14 cellular contexts compared by ENCODE assay signal in the genomic region with DNA sequence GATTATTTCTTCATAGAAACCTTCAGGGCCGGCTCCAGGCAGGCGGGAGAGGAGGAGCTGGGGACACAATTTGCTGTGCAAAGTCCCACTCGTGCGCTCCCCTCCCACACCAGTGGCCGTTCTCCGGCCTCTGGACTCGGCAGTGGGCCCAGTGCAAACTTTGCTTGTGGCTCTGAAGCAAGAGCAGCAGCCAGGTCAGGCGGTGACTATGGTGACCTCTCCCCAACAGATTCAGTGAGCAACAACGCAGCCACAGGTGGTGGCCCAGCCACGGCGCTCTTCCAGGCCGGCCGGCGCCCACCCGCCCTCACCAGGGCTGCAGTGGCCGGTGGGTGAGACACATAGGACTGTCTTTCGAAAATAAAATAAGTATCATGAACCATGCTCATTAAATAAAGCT. TPM values are rescaled to one million over a fixed set of nuclear protein-coding genes. Genes with fewer than 3 reads are reported as not detected.
DNase-seq lines count a peak whose midpoint lies in the region; ATAC-seq, FAIRE-seq and TF ChIP-seq lines count a peak whose summit lies in the region.
"Had no signal": no experiment of that assay in that cellular context is flagged by ENCODE, and none has a peak within 500 bp of the region (broad histone marks: within the 10 kb centered on the region; RNA-seq: fewer than 3 reads in every experiment).

No MANE protein-coding gene starts in this region.

- H3K4me1 ChIP-seq in CD8-positive, alpha-beta T cell (ENCODE audit: insufficient read depth, low read length): peaks cover 14% of the 10 kb centered on the region
- H3K4me1 ChIP-seq in GM12878 (ENCODE audit: control insufficient read depth, insufficient read depth, low read length) (peaks cover 10% of the 10 kb centered on the region), left ventricle myocardium inferior (peaks cover 96% of the 10 kb centered on the region), neutrophil (ENCODE audit: control insufficient read depth in 1 of 2, insufficient read depth in 1 of 2, low read depth in 1 of 2, low read length in 1 of 2) (peaks cover 22 to 24% of the 10 kb centered on the region in 2 experiments)

- H3K9ac ChIP-seq in GM12878 (ENCODE audit: control insufficient read depth, insufficient read depth, low read length): no peak overlapping the region

- H3K9me3 ChIP-seq in CD8-positive, alpha-beta T cell (ENCODE audit: low read length): no peaks in the 10 kb centered on the region
- H3K9me3 ChIP-seq in GM12878 (replicated peaks; ENCODE audit: control insufficient read depth, insufficient read depth, low read length) (no peaks in the 10 kb centered on the region), left ventricle myocardium inferior (replicated peaks) (no peaks in the 10 kb centered on the region), neutrophil (no peaks in the 10 kb centered on the region)
- H3K9me3 ChIP-seq: gastrocnemius medialis had no signal

- TF ChIP-seq POLR2A in GM12878 (IDR thresholded peaks at IDR 0.05; ENCODE audit: low read depth, low read length): no peak

- POLR2A ChIA-PET in CD8-positive, alpha-beta T cell (lab: Charles Lee): no interaction called here
- POLR2A ChIA-PET in GM12878 (lab: Charles Lee): no interaction called here

- in situ Hi-C loops in GM12878 (cut with MboI): loop anchor here (25.0 kb wide), 1 partner anchor 371 kb away; a partner anchor contains a TSS

- TSS peak; percentile 45 for BruUV-seq in GM12878 (replicated peaks; lab: Mats Ljungman, UMichigan)

- H3K27ac Mint-ChIP-seq in CD8-positive, alpha-beta T cell: peak overlapping the region; percentile 57

- SMC1A ChIA-PET in GM12878 (lab: Charles Lee; ENCODE audit: uncharacterized antibody, unreplicated experiment): no interaction called here

- no peak overlapping the region for H2AFZ ChIP-seq in GM12878 (ENCODE audit: control insufficient read depth, low read depth, low read length)

- H3K27me3 Mint-ChIP-seq in CD8-positive, alpha-beta T cell (ENCODE audit: low read depth): no peaks in the 10 kb centered on the region

- H3K36me3 ChIP-seq in CD8-positive, alpha-beta T cell (ENCODE audit: insufficient read depth, low read length): peaks cover 22% of the 10 kb centered on the region
- H3K36me3 ChIP-seq in GM12878 (ENCODE audit: control insufficient read depth in 2 of 2, insufficient read depth in 2 of 2, low read length in 1 of 2) (peaks cover 15 to 42% of the 10 kb centered on the region in 2 experiments; a peak in 3 of 4 replicates), left ventricle myocardium inferior (peaks cover 41% of the 10 kb centered on the region), neutrophil (peaks cover 95% of the 10 kb centered on the region)

- H4K20me1 ChIP-seq in GM12878 (ENCODE audit: control insufficient read depth, insufficient read depth): no peaks in the 10 kb centered on the region

- WGBS in GM12878 (ENCODE audit: insufficient coverage, insufficient replicate concordance, low lambda C conversion rate, missing lambda C conversion rate): 84% methylated on average over 16 of the region's 17 CpGs

- H3K4me2 ChIP-seq in GM12878 (ENCODE audit: control insufficient read depth, insufficient read depth): no peak overlapping the region

- H3K4me3 ChIP-seq in CD8-positive, alpha-beta T cell (ENCODE audit: low read depth, low read length): no peak overlapping the region
- H3K4me3 ChIP-seq in GM12878 (no peak overlapping the region), left ventricle myocardium inferior (no peak overlapping the region), neutrophil (ENCODE audit: low read depth in 1 of 2, low read length in 1 of 2) (no peak overlapping the region)
- H3K4me3 ChIP-seq: gastrocnemius medialis had no signal

- CTCF ChIA-PET in CD8-positive, alpha-beta T cell (lab: Charles Lee): interaction anchor here (14.9 kb wide), 1 partner anchor 85 kb away, joined by 311 read pairs; no protein-coding TSS in a partner anchor
- CTCF ChIA-PET in GM12878 (lab: Yijun Ruan, JAX): interaction anchor here (0.9 to 1.6 kb wide), 3 partner anchors 13 to 85 kb away, joined by 3 to 4 read pairs (median 3); no protein-coding TSS in a partner anchor

- no peaks in the 10 kb centered on the region for H3K27me3 ChIP-seq in CD8-positive, alpha-beta T cell (ENCODE audit: insufficient read depth, low read length)
- H3K27me3 ChIP-seq in GM12878 (replicated peaks in 1 of 2; ENCODE audit: control insufficient read depth in 2 of 2, insufficient read depth in 2 of 2, low read length in 1 of 2) (no peaks in the 10 kb centered on the region), left ventricle myocardium inferior (ENCODE audit: low read depth) (no peaks in the 10 kb centered on the region), neutrophil (no peaks in the 10 kb centered on the region)
- H3K27me3 ChIP-seq: gastrocnemius medialis had no signal

- no peak overlapping the region for H3K4me3 Mint-ChIP-seq in CD8-positive, alpha-beta T cell

- H3K4me1 Mint-ChIP-seq in CD8-positive, alpha-beta T cell (ENCODE audit: low read depth): peaks cover 13% of the 10 kb centered on the region

- no peak for TF ChIP-seq CTCF in CD8-positive, alpha-beta T cell (IDR thresholded peaks at IDR 0.05)
- TF ChIP-seq CTCF in GM12878 (IDR thresholded peaks at IDR 0.05 in 2 of 3, conservative IDR thresholded peaks at IDR 0.05 in 1 of 3; ENCODE audit: control insufficient read depth in 2 of 3, extremely low read depth in 1 of 3, insufficient read depth in 1 of 3, low read depth in 3 of 3, low read length in 3 of 3): no peak
- TF ChIP-seq CTCF in left ventricle myocardium inferior (IDR thresholded peaks at IDR 0.05; ENCODE audit: borderline replicate concordance): no peak
- no peak for TF ChIP-seq CTCF in neutrophil (IDR thresholded peaks at IDR 0.05)

- intact Hi-C loops in CD8-positive, alpha-beta T cell (cut with DNase I, micrococcal nuclease): no loop called here
- intact Hi-C loops in GM12878 (cut with micrococcal nuclease; ENCODE audit: unreplicated experiment): no loop called here
- intact Hi-C loops in left ventricle myocardium inferior (cut with micrococcal nuclease): no loop called here

- no peak overlapping the region for H3K27ac ChIP-seq in CD8-positive, alpha-beta T cell (ENCODE audit: low read depth, low read length)
- H3K27ac ChIP-seq in GM12878 (ENCODE audit: control insufficient read depth, insufficient read depth) (no peak overlapping the region), left ventricle myocardium inferior (replicated peaks) (peak overlapping the region; percentile 94), neutrophil (peak overlapping the region; percentile 26)

- no peak for TF ChIP-seq RAD21 in GM12878 (IDR thresholded peaks at IDR 0.05; ENCODE audit: insufficient read depth, low read depth, low read length)

- H3K9me3 Mint-ChIP-seq in CD8-positive, alpha-beta T cell: no peaks in the 10 kb centered on the region

- ATAC-seq in CD8-positive, alpha-beta T cell: no peak
- ATAC-seq in GM12878: no peak
- ATAC-seq in HG03159 (IDR thresholded peaks at IDR 0.05; ENCODE audit: unreplicated experiment): no peak
- ATAC-seq in GM21825 (IDR thresholded peaks at IDR 0.05; ENCODE audit: unreplicated experiment): no peak
- no peak for ATAC-seq in GM21367 (IDR thresholded peaks at IDR 0.05; ENCODE audit: unreplicated experiment)

- TF ChIP-seq EP300 in GM12878 (IDR thresholded peaks at IDR 0.05; ENCODE audit: borderline replicate concordance in 1 of 2, control insufficient read depth in 1 of 2, low read depth in 2 of 2, low read length in 2 of 2): no peak

- no peak for FAIRE-seq in GM12878 (lab: Jason Lieb, UNC)
- FAIRE-seq: colon, D721Med, GM18507 had no signal

- peaks cover 75% of the 10 kb centered on the region for H3K36me3 Mint-ChIP-seq in CD8-positive, alpha-beta T cell

- no peak for DNase-seq in CD8-positive, alpha-beta T cell
- DNase-seq in GM12878 (ENCODE audit: low read depth, low spot score): no peak
- DNase-seq in left ventricle myocardium inferior: no peak
- DNase-seq in OCI-M1 (lab: John Stamatoyannopoulos, UW): no peak
- DNase-seq: gastrocnemius medialis, NCI-H1694 treated with DMSO at 0.1 percent for 48 hours, occipital lobe had no signal

- RAD21 ChIA-PET in GM12878 (lab: Charles Lee; ENCODE audit: unreplicated experiment): no interaction called here

- H3K79me2 ChIP-seq in GM12878 (ENCODE audit: control insufficient read depth, insufficient read depth, low read length): peaks cover 3% of the 10 kb centered on the region

RNA-seq across cellular contexts. Expression of a gene that starts 29.5 kb away (rescaled TPM):
- total RNA-seq in CD8-positive, alpha-beta T cell: 100 to 1,000 TPM; 145 to 148 TPM
- 54.9 and 58.5 TPM in 2 replicates for total RNA-seq in GM12878 (2013; cell fraction: nucleolus; rRNA removed)
- total RNA-seq in GM12878 (2014; rRNA removed) (47.5 and 53.3 TPM in 2 replicates), GM12878 (2014; rRNA removed; fragmentation: Illumina TruSeq; extraction: Trizol) (22.3 and 26.5 TPM in 2 replicates), GM12878 (2021) (68.6 and 68.7 TPM in 2 replicates), left ventricle myocardium inferior (13.3 TPM)
- 7.5 TPM for polyA plus RNA-seq in GM12878 (2011; ENCODE audit: low read depth)
- polyA plus RNA-seq in GM12878 (2011; rRNA removed) (11.7 and 13.0 TPM in 2 replicates), GM12878 (2014; fragmentation: Illumina TruSeq; extraction: Trizol) (20.1 and 29.5 TPM in 2 replicates), GM12878 (2014; fragmentation: Nextera tagmentation; extraction: Ambion mirVana) (1 to 10 TPM in 1 of 2 experiments, under 1 TPM in 1; 0.66 to 1.7 TPM), GM12878 (2014; rRNA removed) (54.0 and 63.8 TPM in 2 replicates), GM12878 (2016; fragmentation: Nextera tagmentation; extraction: Ambion mirVana) (10 to 100 TPM; 49.7 to 52.6 TPM)
- 22.7 and 26.9 TPM in 2 replicates for polyA plus RNA-seq in GM12878 (2011; cell fraction: cytosol; rRNA removed)
- polyA plus RNA-seq in GM12878 (2011; cell fraction: nucleus; rRNA removed): 24.3 and 28.7 TPM in 2 replicates
- polyA plus RNA-seq in GM12878 (2012): 18.5 and 21.4 TPM in 2 replicates
- polyA minus RNA-seq in GM12878 (2011; rRNA and poly(A)+ RNA removed): 10.7 and 17.4 TPM in 2 replicates
- 11.3 and 11.4 TPM in 2 replicates for polyA minus RNA-seq in GM12878 (2011; cell fraction: cytosol; rRNA and poly(A)+ RNA removed)
- 8.9 and 18.9 TPM in 2 replicates for polyA minus RNA-seq in GM12878 (2011; cell fraction: nucleus; rRNA and poly(A)+ RNA removed)

RNA-seq across cellular contexts. Expression of a gene that starts 31.1 kb away (rescaled TPM):
- total RNA-seq in CD8-positive, alpha-beta T cell: 100 to 1,000 TPM; 258 to 277 TPM
- 18.6 and 21.9 TPM in 2 replicates for total RNA-seq in GM12878 (2013; cell fraction: nucleolus; rRNA removed)
- total RNA-seq in GM12878 (2014; rRNA removed): 23.3 and 27.7 TPM in 2 replicates
- total RNA-seq in GM12878 (2014; rRNA removed; fragmentation: Illumina TruSeq; extraction: Trizol): 6.9 and 10.2 TPM in 2 replicates
- 20.7 and 21.7 TPM in 2 replicates for total RNA-seq in GM12878 (2021)
- polyA plus RNA-seq in GM12878 (2011; ENCODE audit: low read depth): 3.2 TPM
- polyA plus RNA-seq in GM12878 (2011; rRNA removed): 1.1 and 1.6 TPM in 2 replicates
- polyA plus RNA-seq in GM12878 (2011; cell fraction: cytosol; rRNA removed): 1.1 and 3.2 TPM in 2 replicates
- 17.7 and 27.4 TPM in 2 replicates for polyA plus RNA-seq in GM12878 (2011; cell fraction: nucleus; rRNA removed)
- polyA plus RNA-seq in GM12878 (2012): 5.7 and 6.6 TPM in 2 replicates
- polyA plus RNA-seq in GM12878 (2014; fragmentation: Illumina TruSeq; extraction: Trizol): 3.4 and 10.4 TPM in 2 replicates
- under 1 TPM; 0.18 to 0.35 TPM for polyA plus RNA-seq in GM12878 (2014; fragmentation: Nextera tagmentation; extraction: Ambion mirVana)
- 19.9 and 20.8 TPM in 2 replicates for polyA plus RNA-seq in GM12878 (2014; rRNA removed)
- 10 to 100 TPM; 12.9 to 14.4 TPM for polyA plus RNA-seq in GM12878 (2016; fragmentation: Nextera tagmentation; extraction: Ambion mirVana)
- polyA minus RNA-seq in GM12878 (2011; rRNA and poly(A)+ RNA removed): 1.9 and 5.3 TPM in 2 replicates
- polyA minus RNA-seq in GM12878 (2011; cell fraction: cytosol; rRNA and poly(A)+ RNA removed): 1.1 and 1.2 TPM in 2 replicates
- polyA minus RNA-seq in GM12878 (2011; cell fraction: nucleus; rRNA and poly(A)+ RNA removed): 3.9 and 4.6 TPM in 2 replicates
- total RNA-seq in left ventricle myocardium inferior: 11.2 TPM

Comparison
In these comparisons a context has a peak if more than half of its experiments do, and no peak if none do; other contexts are left out.
1. H3K27ac ChIP-seq: peak in left ventricle myocardium inferior (single experiment) and neutrophil (single experiment); none in CD8-positive, alpha-beta T cell (single experiment) and GM12878 (single experiment).
2. RNA of a gene that starts 31.1 kb away (total RNA-seq): 258 to 277 TPM in CD8-positive, alpha-beta T cell; 6.9 to 27.7 TPM in GM12878 and 11.2 TPM in left ventricle myocardium inferior (single experiment); every median in the first group is over 4 times any median in the second.